Comparison of ENCODE assay signal across 21 cellular contexts in genomic region chr7:133412942-133413341, GRCh38.
DNase-seq lines count a peak whose midpoint lies in the region; ATAC-seq, FAIRE-seq and TF ChIP-seq lines count a peak whose summit lies in the region.
"Had no signal": no experiment of that assay in that cellular context is flagged by ENCODE, and none has a peak within 500 bp of the region (broad histone marks: within the 10 kb centered on the region; RNA-seq: fewer than 3 reads in every experiment).

No MANE protein-coding gene starts in this region.

- no peak overlapping the region for H2AFZ ChIP-seq in GM23338
- H2AFZ ChIP-seq in mammary epithelial cell (ENCODE audit: low read depth, low read length), result no peak overlapping the region

- dilution Hi-C loops in mammary epithelial cell (cut with HindIII; ENCODE audit: low sequenced_read_pairs), result no loop called here

- H4K20me1 ChIP-seq in GM23338 (replicated peaks; ENCODE audit: insufficient read depth) (no peaks in the 10 kb centered on the region), mammary epithelial cell (ENCODE audit: insufficient read depth, low read length) (no peaks in the 10 kb centered on the region)
- H4K20me1 ChIP-seq: BLaER1 had no signal

- intact Hi-C loops in pancreas (cut with DNase I), result no loop called here
- intact Hi-C loops in mammary epithelial cell (cut with micrococcal nuclease), result no loop called here

- H3K4me3 ChIP-seq in GM23338, result no peak overlapping the region
- H3K4me3 ChIP-seq in pancreas, result no peak overlapping the region
- H3K4me3 ChIP-seq in mammary epithelial cell (replicated peaks in 1 of 3; ENCODE audit: insufficient read depth in 1 of 3, low read depth in 2 of 3, low read length in 3 of 3), result no peak overlapping the region
- H3K4me3 ChIP-seq: BLaER1, GM12878, Peyer's patch, SK-N-MC had no signal

- H3K27me3 Mint-ChIP-seq in GM23338 (ENCODE audit: insufficient read depth, low read depth, poor library complexity) (no peaks in the 10 kb centered on the region), chondrocyte (ENCODE audit: low read depth) (no peaks in the 10 kb centered on the region)

- no peak overlapping the region for H3K4me2 ChIP-seq in GM23338
- H3K4me2 ChIP-seq in mammary epithelial cell (ENCODE audit: insufficient read depth, low read depth, low read length), result no peak overlapping the region
- H3K4me2 ChIP-seq: BLaER1 had no signal

- FAIRE-seq in pancreas (lab: Jason Lieb, UNC), result no peak
- FAIRE-seq: GM12878 had no signal

- H3K79me2 ChIP-seq in GM23338 (replicated peaks; ENCODE audit: insufficient read depth), result no peaks in the 10 kb centered on the region
- peaks cover 4% of the 10 kb centered on the region for H3K79me2 ChIP-seq in mammary epithelial cell (ENCODE audit: insufficient read depth, low read length)

- H3K4me1 ChIP-seq in GM23338 (ENCODE audit: insufficient read depth) (no peaks in the 10 kb centered on the region), pancreas (peaks cover 0 to 9% (median 4%) of the 10 kb centered on the region in 3 donors), mammary epithelial cell (ENCODE audit: insufficient read depth, low read length) (no peaks in the 10 kb centered on the region)
- H3K4me1 ChIP-seq: BLaER1, Peyer's patch had no signal

- H3K27me3 ChIP-seq in GM23338 (ENCODE audit: insufficient read depth) (no peaks in the 10 kb centered on the region), pancreas (no peaks in the 10 kb centered on the region), mammary epithelial cell (ENCODE audit: insufficient read depth, low read length) (no peaks in the 10 kb centered on the region)
- H3K27me3 ChIP-seq: BLaER1, Peyer's patch had no signal

- H3K4me1 Mint-ChIP-seq in GM23338, result peaks cover 12% of the 10 kb centered on the region
- peaks cover 7% of the 10 kb centered on the region for H3K4me1 Mint-ChIP-seq in chondrocyte (ENCODE audit: low read depth)

- peaks cover 3% of the 10 kb centered on the region for H3K9me2 ChIP-seq in GM23338 (ENCODE audit: insufficient read depth)

- no peak overlapping the region for H3K27ac ChIP-seq in GM23338 (ENCODE audit: low read depth)
- no peak overlapping the region for H3K27ac ChIP-seq in pancreas
- no peak overlapping the region for H3K27ac ChIP-seq in mammary epithelial cell (ENCODE audit: insufficient read depth, low read depth, low read length)
- H3K27ac ChIP-seq: BLaER1, Peyer's patch, SK-N-MC had no signal

- no peak for ATAC-seq in GM23338
- ATAC-seq in pancreas, result peak; percentile 46 to 75 (median 61)
- no peak for ATAC-seq in GM21390 (IDR thresholded peaks at IDR 0.05; ENCODE audit: unreplicated experiment)
- ATAC-seq: CD8-positive, alpha-beta T cell; GM12878; Right ventricle myocardium inferior had no signal

- no peaks in the 10 kb centered on the region for H3F3A ChIP-seq in GM23338 (replicated peaks; ENCODE audit: low read depth)

- no peaks in the 10 kb centered on the region for H3K36me3 Mint-ChIP-seq in GM23338 (ENCODE audit: low read depth)
- H3K36me3 Mint-ChIP-seq in chondrocyte (ENCODE audit: low read depth), result peaks cover 2% of the 10 kb centered on the region
- H3K36me3 Mint-ChIP-seq: CD8-positive, alpha-beta T cell had no signal

- H3K4me3 Mint-ChIP-seq in GM23338, result no peak overlapping the region
- H3K4me3 Mint-ChIP-seq in chondrocyte (ENCODE audit: unreplicated experiment), result no peak overlapping the region
- H3K4me3 Mint-ChIP-seq: CD8-positive, alpha-beta T cell had no signal

- no TSS peak for BruUV-seq in mammary epithelial cell (replicated peaks; lab: Mats Ljungman, UMichigan)

- H3K9me3 ChIP-seq in pancreas, result no peaks in the 10 kb centered on the region
- no peaks in the 10 kb centered on the region for H3K9me3 ChIP-seq in mammary epithelial cell (replicated peaks; ENCODE audit: insufficient read depth, low read length)
- H3K9me3 ChIP-seq: BLaER1, Peyer's patch had no signal

- peak; percentile 12 for DNase-seq in DMS79 treated with DMSO at 0.1 percent for 48 hours (lab: John Stamatoyannopoulos, UW)
- no peak for DNase-seq in DMS79 (lab: John Stamatoyannopoulos, UW)
- DNase-seq in GM23338 (ENCODE audit: low spot score), result no peak
- DNase-seq in chondrocyte (ENCODE audit: low spot score), result no peak
- no peak for DNase-seq in pancreas
- no peak for DNase-seq in stimulated activated CD4-positive, alpha-beta T cell treated with anti-CD3 and anti-CD28 coated beads, Interleukin-4, amount 100 ng/mL, for 1 hour
- no peak for DNase-seq in mammary epithelial cell
- DNase-seq: 8988T; CD8-positive, alpha-beta T cell; GDM1; GOT3; MM.1S; NCI-H1105; NCI-H1694; NCI-H446 treated with DMSO at 0.1 percent for 48 hours; Peyer's patch had no signal

- in situ Hi-C loops in mammary epithelial cell (cut with MboI; ENCODE audit: low sequenced_read_pairs in 2 of 2), result no loop called here

- 13 to 27% methylated on average over 3 of the region's 3 CpGs for WGBS in pancreas, 2 donors
- 76% methylated on average over 3 of the region's 3 CpGs for whole genome bisulfite sequencing in mammary epithelial cell (ENCODE audit: low coverage, missing lambda C conversion rate)

- no peak overlapping the region for H3K9ac ChIP-seq in mammary epithelial cell (ENCODE audit: insufficient read depth, low read length)
- H3K9ac ChIP-seq: BLaER1 had no signal

- CTCF ChIA-PET in mammary epithelial cell (lab: Charles Lee; ENCODE audit: low non-redundant PET), result no interaction called here

- peak in 1 of 2 experiments; percentile 43; a peak in 2 of 4 replicates for TF ChIP-seq CTCF in GM23338 (conservative IDR thresholded peaks at IDR 0.05; ENCODE audit: low read depth in 2 of 2)
- TF ChIP-seq CTCF in chondrocyte (IDR thresholded peaks at IDR 0.05), result peak; percentile 39
- TF ChIP-seq CTCF in pancreas (IDR thresholded peaks at IDR 0.05), result no peak
- TF ChIP-seq CTCF in mammary epithelial cell (conservative IDR thresholded peaks at IDR 0.05 in 1 of 2, IDR thresholded peaks at IDR 0.05 in 1 of 2; ENCODE audit: extremely low read depth in 1 of 2, insufficient read depth in 1 of 2, low read depth in 1 of 2, low read length in 2 of 2), result no peak

- H3K36me3 ChIP-seq in GM23338 (ENCODE audit: insufficient read depth), result no peaks in the 10 kb centered on the region
- no peaks in the 10 kb centered on the region for H3K36me3 ChIP-seq in pancreas
- no peaks in the 10 kb centered on the region for H3K36me3 ChIP-seq in mammary epithelial cell (ENCODE audit: insufficient read depth, low read length)
- H3K36me3 ChIP-seq: BLaER1, Peyer's patch had no signal

- H3K27ac Mint-ChIP-seq in GM23338 (no peak overlapping the region), chondrocyte (ENCODE audit: unreplicated experiment) (no peak overlapping the region)
- H3K27ac Mint-ChIP-seq: CD8-positive, alpha-beta T cell had no signal

- H3K9me3 Mint-ChIP-seq in GM23338 (no peaks in the 10 kb centered on the region), chondrocyte (ENCODE audit: low read depth) (peaks cover under 1% of the 10 kb centered on the region)
- H3K9me3 Mint-ChIP-seq: CD8-positive, alpha-beta T cell had no signal

TF ChIP-seq in GM23338, 12 proteins besides CTCF, POLR2A, EP300 and RAD21:
- no peak for TF ChIP-seq JUNB (IDR thresholded peaks at IDR 0.05; ENCODE audit: unreplicated experiment)
- TF ChIP-seq, protein P1, sequence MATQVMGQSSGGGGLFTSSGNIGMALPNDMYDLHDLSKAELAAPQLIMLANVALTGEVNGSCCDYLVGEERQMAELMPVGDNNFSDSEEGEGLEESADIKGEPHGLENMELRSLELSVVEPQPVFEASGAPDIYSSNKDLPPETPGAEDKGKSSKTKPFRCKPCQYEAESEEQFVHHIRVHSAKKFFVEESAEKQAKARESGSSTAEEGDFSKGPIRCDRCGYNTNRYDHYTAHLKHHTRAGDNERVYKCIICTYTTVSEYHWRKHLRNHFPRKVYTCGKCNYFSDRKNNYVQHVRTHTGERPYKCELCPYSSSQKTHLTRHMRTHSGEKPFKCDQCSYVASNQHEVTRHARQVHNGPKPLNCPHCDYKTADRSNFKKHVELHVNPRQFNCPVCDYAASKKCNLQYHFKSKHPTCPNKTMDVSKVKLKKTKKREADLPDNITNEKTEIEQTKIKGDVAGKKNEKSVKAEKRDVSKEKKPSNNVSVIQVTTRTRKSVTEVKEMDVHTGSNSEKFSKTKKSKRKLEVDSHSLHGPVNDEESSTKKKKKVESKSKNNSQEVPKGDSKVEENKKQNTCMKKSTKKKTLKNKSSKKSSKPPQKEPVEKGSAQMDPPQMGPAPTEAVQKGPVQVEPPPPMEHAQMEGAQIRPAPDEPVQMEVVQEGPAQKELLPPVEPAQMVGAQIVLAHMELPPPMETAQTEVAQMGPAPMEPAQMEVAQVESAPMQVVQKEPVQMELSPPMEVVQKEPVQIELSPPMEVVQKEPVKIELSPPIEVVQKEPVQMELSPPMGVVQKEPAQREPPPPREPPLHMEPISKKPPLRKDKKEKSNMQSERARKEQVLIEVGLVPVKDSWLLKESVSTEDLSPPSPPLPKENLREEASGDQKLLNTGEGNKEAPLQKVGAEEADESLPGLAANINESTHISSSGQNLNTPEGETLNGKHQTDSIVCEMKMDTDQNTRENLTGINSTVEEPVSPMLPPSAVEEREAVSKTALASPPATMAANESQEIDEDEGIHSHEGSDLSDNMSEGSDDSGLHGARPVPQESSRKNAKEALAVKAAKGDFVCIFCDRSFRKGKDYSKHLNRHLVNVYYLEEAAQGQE (IDR thresholded peaks at IDR 0.05; ENCODE audit: unreplicated experiment), result peak; percentile 49

Comparison
In these comparisons a context has a peak if more than half of its experiments do, and no peak if none do; other contexts are left out.
1. ATAC-seq: peak in pancreas (4 of 4); none in GM23338 (single experiment) and GM21390 (single experiment).